In genomic region chr5:41610402-41610801, GRCh38 we compare ENCODE assay signal across 32 cellular contexts.
"Had no signal": no experiment of that assay in that cellular context is flagged by ENCODE, and none has a peak within 500 bp of the region (broad histone marks: within the 10 kb centered on the region; RNA-seq: fewer than 3 reads in every experiment).

No MANE protein-coding gene starts in this region.

- FAIRE-seq: small intestine had no signal

- H3K4me2 ChIP-seq: neural progenitor cell had no signal

- H3K4me3 ChIP-seq: neural progenitor cell, ovary, psoas muscle, right lobe of liver, sigmoid colon, spleen, suprapubic skin, testis, tibial artery, transverse colon, upper lobe of right lung, uterus had no signal

- H2AFZ ChIP-seq: neural progenitor cell, parathyroid adenoma had no signal

- H3K9me3 ChIP-seq: ovary, psoas muscle, right lobe of liver, sigmoid colon, suprapubic skin, testis, transverse colon, upper lobe of right lung, uterus had no signal

- H3K27ac ChIP-seq: neural progenitor cell, ovary, parathyroid adenoma, psoas muscle, right lobe of liver, sigmoid colon, spleen, suprapubic skin, testis, tibial artery, transverse colon, upper lobe of right lung, uterus had no signal

- H3K4me3 Mint-ChIP-seq: naive thymus-derived CD8-positive, alpha-beta T cell; natural killer cell treated with Interleukin-12 subunit alpha and Interleukin-12 subunit beta and Interleukin-15 and Interleukin-18, amount 100 ng/mL, for 72 hours; nephron progenitor cell; neural progenitor cell; stimulated activated memory B cell treated with anti-CD40 and anti-IgM and Interleukin-4, amounts not matched to agents 10 μg/mL and 1 μg/mL and 100 μg/mL, for 72 hours; stimulated activated naive CD8-positive, alpha-beta T cell treated with anti-CD3 and anti-CD28 coated beads, Interleukin-15, amount 100 ng/mL, for 72 hours; type B pancreatic cell had no signal

- H3K27ac Mint-ChIP-seq: naive thymus-derived CD8-positive, alpha-beta T cell; natural killer cell treated with Interleukin-12 subunit alpha and Interleukin-12 subunit beta and Interleukin-15 and Interleukin-18, amount 100 ng/mL, for 72 hours; nephron progenitor cell; neural progenitor cell; progenitor cell of endocrine pancreas; stimulated activated memory B cell treated with anti-CD40 and anti-IgM and Interleukin-4, amounts not matched to agents 10 μg/mL and 1 μg/mL and 100 μg/mL, for 72 hours; stimulated activated naive CD8-positive, alpha-beta T cell treated with anti-CD3 and anti-CD28 coated beads, Interleukin-15, amount 100 ng/mL, for 72 hours; type B pancreatic cell had no signal

- H3K27me3 Mint-ChIP-seq: naive thymus-derived CD8-positive, alpha-beta T cell; natural killer cell treated with Interleukin-12 subunit alpha and Interleukin-12 subunit beta and Interleukin-15 and Interleukin-18, amount 100 ng/mL, for 72 hours; progenitor cell of endocrine pancreas; stimulated activated memory B cell treated with anti-CD40 and anti-IgM and Interleukin-4, amounts not matched to agents 10 μg/mL and 1 μg/mL and 100 μg/mL, for 72 hours; stimulated activated naive CD8-positive, alpha-beta T cell treated with anti-CD3 and anti-CD28 coated beads, Interleukin-15, amount 100 ng/mL, for 72 hours; type B pancreatic cell had no signal

- H3K4me1 ChIP-seq: neural progenitor cell, parathyroid adenoma, psoas muscle, right lobe of liver, sigmoid colon, spleen, suprapubic skin, testis, tibial artery, transverse colon, upper lobe of right lung, uterus had no signal

- H3K4me1 Mint-ChIP-seq: naive thymus-derived CD8-positive, alpha-beta T cell; nephron progenitor cell; stimulated activated memory B cell treated with anti-CD40 and anti-IgM and Interleukin-4, amounts not matched to agents 10 μg/mL and 1 μg/mL and 100 μg/mL, for 72 hours; stimulated activated naive CD8-positive, alpha-beta T cell treated with anti-CD3 and anti-CD28 coated beads, Interleukin-15, amount 100 ng/mL, for 72 hours had no signal

- H3K79me2 ChIP-seq: parathyroid adenoma had no signal

- DNase-seq: naive thymus-derived CD8-positive, alpha-beta T cell; nephron progenitor cell; occipital lobe; ovary; posterior cingulate gyrus; psoas muscle; right cardiac atrium; right lobe of liver; sigmoid colon; small intestine; spleen; stimulated activated CD4-positive, alpha-beta T cell treated with anti-CD3 and anti-CD28 coated beads, Interleukin-12 subunit alpha, Interleukin-12 subunit beta, amount 100 ng/mL, for 4 hours; stimulated activated CD4-positive, alpha-beta T cell treated with anti-CD3 and anti-CD28 coated beads, Interleukin-1b, Interleukin-23, amount 100 ng/mL, for 48 hours; stimulated activated CD4-positive, alpha-beta T cell treated with anti-CD3 and anti-CD28 coated beads, Interleukin-4, amount 100 ng/mL, for 1 hour; stimulated activated CD4-positive, alpha-beta T cell treated with anti-CD3 and anti-CD28 coated beads, Interleukin-4, amount 100 ng/mL, for 4 hours; stimulated activated CD8-positive, alpha-beta memory T cell treated with anti-CD3 and anti-CD28 coated beads, Interleukin-4, amount 100 ng/mL, for 48 hours; stimulated activated naive CD4-positive, alpha-beta T cell; stimulated activated naive CD8-positive, alpha-beta T cell treated with anti-CD3 and anti-CD28 coated beads, Interleukin-15, amount 100 ng/mL, for 72 hours; stimulated activated naive CD8-positive, alpha-beta T cell treated with anti-CD3 and anti-CD28 coated beads, Interleukin-15, Interleukin-2, amounts not matched to agents 100 U/mL and 50 U/mL, for 24 hours; substantia nigra; testis; tibial artery; transverse colon; upper lobe of right lung; uterus had no signal

- H3K9me3 Mint-ChIP-seq: stimulated activated memory B cell treated with anti-CD40 and anti-IgM and Interleukin-4, amounts not matched to agents 10 μg/mL and 1 μg/mL and 100 μg/mL, for 72 hours had no signal

- H3K9ac ChIP-seq: neural progenitor cell, parathyroid adenoma had no signal

- ATAC-seq: naive thymus-derived CD8-positive, alpha-beta T cell; natural killer cell treated with Interleukin-12 subunit alpha and Interleukin-12 subunit beta and Interleukin-15 and Interleukin-18, amount 100 ng/mL, for 72 hours; psoas muscle; right cardiac atrium; stimulated activated memory B cell treated with anti-CD40 and anti-IgM and Interleukin-4, amounts not matched to agents 10 μg/mL and 1 μg/mL and 100 μg/mL, for 72 hours; stimulated activated naive CD8-positive, alpha-beta T cell treated with anti-CD3 and anti-CD28 coated beads, Interleukin-15, amount 100 ng/mL, for 72 hours; stimulated activated naive CD8-positive, alpha-beta T cell treated with anti-CD3 and anti-CD28 coated beads, Interleukin-15, Interleukin-2, amounts not matched to agents 100 U/mL and 50 U/mL, for 24 hours; upper lobe of right lung had no signal

- H3K36me3 ChIP-seq: neural progenitor cell, ovary, right lobe of liver, sigmoid colon, spleen, suprapubic skin, tibial artery, transverse colon, upper lobe of right lung, uterus had no signal

- H3K36me3 Mint-ChIP-seq: naive thymus-derived CD8-positive, alpha-beta T cell; natural killer cell treated with Interleukin-12 subunit alpha and Interleukin-12 subunit beta and Interleukin-15 and Interleukin-18, amount 100 ng/mL, for 72 hours; neural progenitor cell; stimulated activated memory B cell treated with anti-CD40 and anti-IgM and Interleukin-4, amounts not matched to agents 10 μg/mL and 1 μg/mL and 100 μg/mL, for 72 hours; type B pancreatic cell had no signal

- H3K27me3 ChIP-seq: neural progenitor cell, ovary, right lobe of liver, sigmoid colon, spleen, suprapubic skin, testis, tibial artery, transverse colon, upper lobe of right lung, uterus had no signal
